Comparison of ENCODE assay signal across 9 cellular contexts in genomic region chr21:41366522-41367151, GRCh38. TPM values are rescaled to one million over a fixed set of nuclear protein-coding genes. Genes with fewer than 3 reads are reported as not detected.
A peak's percentile ranks its signal among the peaks of the same experiment; 100 is the strongest.
DNase-seq lines count a peak whose midpoint lies in the region; ATAC-seq, FAIRE-seq and TF ChIP-seq lines count a peak whose summit lies in the region.
"Had no signal": no experiment of that assay in that cellular context is flagged by ENCODE, and none has a peak within 500 bp of the region (broad histone marks: within the 10 kb centered on the region; RNA-seq: fewer than 3 reads in every experiment).

No MANE protein-coding gene starts in this region.

- CTCF ChIA-PET in WTC11 (lab: Charles Lee), result interaction anchor here (0.6 to 3.7 kb wide), 3 partner anchors 83 to 246 kb away, joined by 3 to 61 read pairs (median 4); no protein-coding TSS in a partner anchor

- TF ChIP-seq POLR2A in H54 (IDR thresholded peaks at IDR 0.05; ENCODE audit: low read depth, low read length), result no peak

- intact Hi-C loops in CD14-positive monocyte (cut with micrococcal nuclease) (no loop called here), left colon (cut with DNase I, micrococcal nuclease) (no loop called here)

- TF ChIP-seq CTCF in CD14-positive monocyte (IDR thresholded peaks at IDR 0.05) (no peak), WTC11 (IDR thresholded peaks at IDR 0.05) (no peak), WERI-Rb-1 (IDR thresholded peaks at IDR 0.05; ENCODE audit: low read depth, low read length) (no peak)

- H3K36me3 ChIP-seq in WERI-Rb-1, result no peaks in the 10 kb centered on the region

- ATAC-seq in WTC11 (no peak), left colon (peak; percentile 81)
- no peak for ATAC-seq in effector memory CD8-positive, alpha-beta T cell (replicated peaks)

- peak; percentile 98 for DNase-seq in CD14-positive monocyte (ENCODE audit: low spot score)
- peak; percentile 91 for DNase-seq in H54 (ENCODE audit: insufficient read length, low spot score)
- no peak for DNase-seq in WTC11 (ENCODE audit: low spot score)
- peak; percentile 43 to 77 for DNase-seq in left colon
- DNase-seq in WERI-Rb-1, result no peak
- no peak for DNase-seq in NCI-H146 (lab: John Stamatoyannopoulos, UW)
- no peak for DNase-seq in dermis blood vessel endothelial cell
- DNase-seq in effector memory CD8-positive, alpha-beta T cell, result no peak
- DNase-seq: nucleus accumbens had no signal

- FAIRE-seq in H54 (lab: Jason Lieb, UNC), result no peak

- H3K27ac Mint-ChIP-seq in CD14-positive monocyte (peak overlapping the region; percentile 93 to 100 (median 97)), WTC11 (no peak overlapping the region)
- H3K27ac Mint-ChIP-seq in effector memory CD8-positive, alpha-beta T cell, result peak overlapping the region in 1 of 2 donors; percentile 74

- H3K9me3 ChIP-seq in WERI-Rb-1 (ENCODE audit: severe bottlenecking), result no peaks in the 10 kb centered on the region

- H3K27me3 ChIP-seq in WERI-Rb-1 (ENCODE audit: insufficient read depth, low read depth, severe bottlenecking), result no peaks in the 10 kb centered on the region

- peaks cover 0 to 9% (median 3%) of the 10 kb centered on the region in 3 donors for H3K27me3 Mint-ChIP-seq in CD14-positive monocyte (ENCODE audit: low read depth in 3 of 3)
- H3K27me3 Mint-ChIP-seq in WTC11 (ENCODE audit: low read depth), result no peaks in the 10 kb centered on the region; the same call in 1 of the 2 replicates
- no peaks in the 10 kb centered on the region for H3K27me3 Mint-ChIP-seq in effector memory CD8-positive, alpha-beta T cell

- no peak overlapping the region for H3K4me3 ChIP-seq in WERI-Rb-1 (ENCODE audit: low read depth, low read length)

- H3K36me3 Mint-ChIP-seq in CD14-positive monocyte (peaks cover 54 to 63% of the 10 kb centered on the region in 2 donors), WTC11 (no peaks in the 10 kb centered on the region)
- H3K36me3 Mint-ChIP-seq in effector memory CD8-positive, alpha-beta T cell (ENCODE audit: insufficient read depth), result peaks cover 43% of the 10 kb centered on the region

- peaks cover 0 to 1% (median 0%) of the 10 kb centered on the region in 7 donors for H3K9me3 Mint-ChIP-seq in CD14-positive monocyte
- H3K9me3 Mint-ChIP-seq in WTC11, result peaks cover 6% of the 10 kb centered on the region; the same call in 1 of the 2 replicates
- no peaks in the 10 kb centered on the region for H3K9me3 Mint-ChIP-seq in effector memory CD8-positive, alpha-beta T cell

- POLR2A ChIA-PET in WTC11 (lab: Charles Lee), result no interaction called here

- no peak overlapping the region for H3K27ac ChIP-seq in WERI-Rb-1

- peak overlapping the region; percentile 39 to 63 for H3K4me3 Mint-ChIP-seq in CD14-positive monocyte
- no peak overlapping the region for H3K4me3 Mint-ChIP-seq in WTC11
- H3K4me3 Mint-ChIP-seq in effector memory CD8-positive, alpha-beta T cell, result no peak overlapping the region

- H3K4me1 Mint-ChIP-seq in CD14-positive monocyte (peaks cover 94% of the 10 kb centered on the region), WTC11 (peaks cover 12% of the 10 kb centered on the region)
- H3K4me1 Mint-ChIP-seq in effector memory CD8-positive, alpha-beta T cell (ENCODE audit: low read depth in 2 of 2), result peaks cover 68 to 70% of the 10 kb centered on the region in 2 donors

TF ChIP-seq in WTC11, 78 proteins besides CTCF, POLR2A, EP300 and RAD21:
- TF ChIP-seq KAT7 (CRISPR knock-in tag; IDR thresholded peaks at IDR 0.05; ENCODE audit: borderline replicate concordance), result no peak
- TF ChIP-seq GABPB1 (CRISPR knock-in tag; IDR thresholded peaks at IDR 0.05), result peak; percentile 28; the same call in 1 of the 2 replicates
- TF ChIP-seq RORB (CRISPR knock-in tag; IDR thresholded peaks at IDR 0.05), result no peak
- no peak for TF ChIP-seq NFYB (CRISPR knock-in tag; conservative IDR thresholded peaks at IDR 0.05; ENCODE audit: low read depth)

RNA-seq across cellular contexts. Expression of gene MX2, which starts 4.8 kb away (rescaled TPM):
- polyA plus RNA-seq in CD14-positive monocyte, result 10 to 100 TPM; 43.1 to 50.3 TPM
- 2.6 to 4.0 TPM (median 2.7 TPM) in 3 replicates for total RNA-seq in WTC11 (2021)
- total RNA-seq in left colon, result 1 to 10 TPM; 3.8 TPM
- total RNA-seq in dermis blood vessel endothelial cell, result 0.19 and 0.85 TPM in 2 replicates

RNA-seq across cellular contexts. Expression of gene FAM3B, which starts 50.0 kb away (rescaled TPM):
- under 1 TPM in 1 of 2 donors, not detected in 1; 0.15 TPM for polyA plus RNA-seq in CD14-positive monocyte
- total RNA-seq in WTC11 (2021), result 1.4 to 3.6 TPM (median 3.0 TPM) in 3 replicates
- 1 to 10 TPM in 1 of 2 donors, under 1 TPM in 1; 0.98 to 1.2 TPM for total RNA-seq in left colon
- total RNA-seq in dermis blood vessel endothelial cell, result not detected in 2 replicates

RNA-seq across cellular contexts. Expression of gene MX1, which starts 59.4 kb away (rescaled TPM):
- 10 to 100 TPM; 60.5 to 73.3 TPM for polyA plus RNA-seq in CD14-positive monocyte
- total RNA-seq in WTC11 (2021) (3.6 to 4.6 TPM (median 4.0 TPM) in 3 replicates), left colon (10 to 100 TPM; 36.4 to 91.7 TPM), dermis blood vessel endothelial cell (10.0 and 10.4 TPM in 2 replicates)

Comparison
In these comparisons a context has a peak if more than half of its experiments do, and no peak if none do; other contexts are left out.
1. DNase-seq: peak in CD14-positive monocyte (single experiment), H54 (single experiment) and left colon (2 of 2); none in WTC11 (single experiment), WERI-Rb-1 (single experiment), NCI-H146 (single experiment), dermis blood vessel endothelial cell (single experiment) and effector memory CD8-positive, alpha-beta T cell (0 of 3).
2. H3K4me3 Mint-ChIP-seq: peak in CD14-positive monocyte (2 of 2); none in WTC11 (single experiment) and effector memory CD8-positive, alpha-beta T cell (0 of 2).